Comparison of ENCODE assay signal across 13 cellular contexts in genomic region chr7:158011941-158012340, GRCh38.
"Had no signal": no experiment of that assay in that cellular context is flagged by ENCODE, and none has a peak within 500 bp of the region (broad histone marks: within the 10 kb centered on the region; RNA-seq: fewer than 3 reads in every experiment).

No MANE protein-coding gene starts in this region.

- H3K9me3 Mint-ChIP-seq: immature natural killer cell; stimulated activated naive CD8-positive, alpha-beta T cell treated with anti-CD3 and anti-CD28 coated beads, Interleukin-15, Interleukin-2, amounts not matched to agents 100 ng/mL and 50 ng/mL, for 24 hours had no signal

- H3K4me3 Mint-ChIP-seq: memory B cell; stimulated activated naive CD8-positive, alpha-beta T cell treated with anti-CD3 and anti-CD28 coated beads, Interleukin-15, Interleukin-2, amounts not matched to agents 100 ng/mL and 50 ng/mL, for 24 hours had no signal

- H3K9me3 ChIP-seq: body of pancreas, gastrocnemius medialis, tibial nerve, vagina had no signal

- DNase-seq: activated CD4-positive, alpha-beta T cell treated with anti-CD3 and anti-CD28 coated beads, Interleukin-2, amount 50 U/mL, for 4 hours; activated naive CD4-positive, alpha-beta T cell treated with Interleukin-2 at 50 U/mL for 16 hours; body of pancreas; gastrocnemius medialis; immature natural killer cell; occipital lobe; retina; stimulated activated CD4-positive, alpha-beta T cell treated with anti-CD3 and anti-CD28 coated beads, Interleukin-12 subunit alpha, Interleukin-12 subunit beta, amount 100 ng/mL, for 4 hours; stimulated activated CD4-positive, alpha-beta T cell treated with anti-CD3 and anti-CD28 coated beads, Interleukin-1b, Interleukin-23, amount 100 ng/mL, for 48 hours had no signal

- H3K36me3 Mint-ChIP-seq: immature natural killer cell, memory B cell had no signal

- H3K4me1 ChIP-seq: gastrocnemius medialis had no signal

- H3K36me3 ChIP-seq: gastrocnemius medialis, tibial nerve, vagina had no signal

- H3K27me3 Mint-ChIP-seq: stimulated activated naive CD8-positive, alpha-beta T cell treated with anti-CD3 and anti-CD28 coated beads, Interleukin-15, Interleukin-2, amounts not matched to agents 100 ng/mL and 50 ng/mL, for 24 hours had no signal

- H3K27ac ChIP-seq: body of pancreas, gastrocnemius medialis, tibial nerve, vagina had no signal

- H3K4me3 ChIP-seq: body of pancreas, gastrocnemius medialis, tibial nerve, vagina had no signal

- H3K27ac Mint-ChIP-seq: immature natural killer cell; memory B cell; stimulated activated naive CD8-positive, alpha-beta T cell treated with anti-CD3 and anti-CD28 coated beads, Interleukin-15, Interleukin-2, amounts not matched to agents 100 ng/mL and 50 ng/mL, for 24 hours had no signal

- H3K27me3 ChIP-seq: body of pancreas, tibial nerve, vagina had no signal

- ATAC-seq: body of pancreas, gastrocnemius medialis had no signal
